In the genomic region with DNA sequence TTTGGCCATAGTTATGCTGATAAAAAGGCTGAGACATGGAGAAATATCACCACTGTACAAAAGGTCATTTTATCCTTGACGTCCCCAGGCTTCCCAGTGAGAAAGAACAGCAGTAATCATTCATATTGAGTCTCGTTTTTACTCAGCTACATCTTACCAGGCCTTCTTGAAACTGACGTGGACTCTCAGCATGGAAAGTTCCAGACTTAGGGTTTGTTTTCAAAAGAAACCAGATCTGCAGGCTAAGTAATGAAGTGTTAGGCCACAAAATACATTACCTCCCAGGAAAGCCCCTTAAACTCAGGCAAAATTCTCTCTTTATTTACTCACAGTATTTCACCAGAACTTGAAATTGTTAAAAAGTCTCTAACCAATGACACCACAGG, we compare ENCODE assay signal across 15 cellular contexts.
A peak's percentile ranks its signal among the peaks of the same experiment; 100 is the strongest.
DNase-seq lines count a peak whose midpoint lies in the region; ATAC-seq, FAIRE-seq and TF ChIP-seq lines count a peak whose summit lies in the region.
"Had no signal": no experiment of that assay in that cellular context is flagged by ENCODE, and none has a peak within 500 bp of the region (broad histone marks: within the 10 kb centered on the region; RNA-seq: fewer than 3 reads in every experiment).

No MANE protein-coding gene starts in this region.

- H3K36me3 ChIP-seq in BLaER1 treated with 17β-estradiol and CSF1 and Interleukin-3, amounts not matched to agents 10 nM and 100 nM = no peaks in the 10 kb centered on the region
- H3K36me3 ChIP-seq in KMS-11 (ENCODE audit: insufficient read depth) = no peaks in the 10 kb centered on the region
- H3K36me3 ChIP-seq in kidney (ENCODE audit: control insufficient read depth in 1 of 2, insufficient read depth in 2 of 2, low read length in 2 of 2) = no peaks in the 10 kb centered on the region
- no peaks in the 10 kb centered on the region for H3K36me3 ChIP-seq in sigmoid colon
- H3K36me3 ChIP-seq: gastroesophageal sphincter, tibial artery had no signal

- TF ChIP-seq CTCF in KMS-11 (conservative IDR thresholded peaks at IDR 0.05; ENCODE audit: low read depth, low read length) (no peak), kidney (IDR thresholded peaks at IDR 0.05; ENCODE audit: borderline replicate concordance, extremely low read depth, insufficient read depth) (no peak), sigmoid colon (IDR thresholded peaks at IDR 0.05) (no peak)

- TF ChIP-seq EP300 in sigmoid colon (IDR thresholded peaks at IDR 0.05) = no peak

- DNase-seq in retina = no peak
- DNase-seq in hippocampal formation (lab: John Stamatoyannopoulos, UW) = no peak
- DNase-seq in kidney = no peak
- no peak for DNase-seq in sigmoid colon
- DNase-seq: Karpas-422, mucosa of descending colon, tibial artery had no signal

- H3K27me3 ChIP-seq in BLaER1 treated with 17β-estradiol and CSF1 and Interleukin-3, amounts not matched to agents 10 nM and 100 nM = no peaks in the 10 kb centered on the region
- H3K27me3 ChIP-seq in KMS-11 (ENCODE audit: insufficient read depth, low read depth) (no peaks in the 10 kb centered on the region), sigmoid colon (no peaks in the 10 kb centered on the region)
- H3K27me3 ChIP-seq: gastroesophageal sphincter, tibial artery had no signal

- H3K9me3 ChIP-seq in BLaER1 treated with 17β-estradiol and CSF1 and Interleukin-3, amounts not matched to agents 10 nM and 100 nM (replicated peaks in 1 of 11) = no peaks in the 10 kb centered on the region; a peak in 3 of 22 replicates
- H3K9me3 ChIP-seq in kidney (ENCODE audit: control insufficient read depth in 1 of 2, low read length in 2 of 2) (no peaks in the 10 kb centered on the region), sigmoid colon (no peaks in the 10 kb centered on the region)
- H3K9me3 ChIP-seq: gastroesophageal sphincter, mucosa of descending colon, tibial artery had no signal

- WGBS in sigmoid colon, 2 donors = 73 to 83% methylated on average over 3 of the region's 3 CpGs

- TF ChIP-seq POLR2A in sigmoid colon (IDR thresholded peaks at IDR 0.05) = no peak

- peak overlapping the region; percentile 10; the same call in 1 of the 2 replicates for H2AFZ ChIP-seq in KMS-11 (ENCODE audit: low read depth)

- H4K20me1 ChIP-seq in BLaER1 treated with 17β-estradiol and CSF1 and Interleukin-3, amounts not matched to agents 10 nM and 100 nM = no peaks in the 10 kb centered on the region
- H4K20me1 ChIP-seq in KMS-11 (ENCODE audit: insufficient read depth) = no peaks in the 10 kb centered on the region

- peaks cover 44 to 96% (median 68%) of the 10 kb centered on the region in 10 experiments for H3K4me1 ChIP-seq in BLaER1 treated with 17β-estradiol and CSF1 and Interleukin-3, amounts not matched to agents 10 nM and 100 nM
- peaks cover 58% of the 10 kb centered on the region for H3K4me1 ChIP-seq in KMS-11 (ENCODE audit: low read depth, poor library complexity, severe bottlenecking)
- H3K4me1 ChIP-seq in kidney (ENCODE audit: control insufficient read depth in 1 of 2, insufficient read depth in 1 of 2, low read depth in 1 of 2, low read length in 2 of 2) = peaks cover 0 to 8% of the 10 kb centered on the region in 2 donors
- no peaks in the 10 kb centered on the region for H3K4me1 ChIP-seq in sigmoid colon

- peak overlapping the region in 8 of 11 experiments; percentile 78 to 93 (median 86); a peak in 15 of 22 replicates for H3K4me2 ChIP-seq in BLaER1 treated with 17β-estradiol and CSF1 and Interleukin-3, amounts not matched to agents 10 nM and 100 nM
- H3K4me2 ChIP-seq in KMS-11 = peak overlapping the region; percentile 69

- intact Hi-C loops in kidney (cut with DNase I) (no loop called here), sigmoid colon (cut with DNase I) (no loop called here)

- no peak overlapping the region for H3K4me3 ChIP-seq in BLaER1 treated with 17β-estradiol and CSF1 and Interleukin-3, amounts not matched to agents 10 nM and 100 nM
- H3K4me3 ChIP-seq in KMS-11 (IDR thresholded peaks at IDR 0.05; ENCODE audit: insufficient read depth, low read depth, low read length) (no peak overlapping the region), kidney (ENCODE audit: low read length in 2 of 2) (no peak overlapping the region), sigmoid colon (no peak overlapping the region)
- H3K4me3 ChIP-seq: gastroesophageal sphincter, mucosa of descending colon, skin epidermis, tibial artery had no signal

- H3K9ac ChIP-seq in BLaER1 treated with 17β-estradiol and CSF1 and Interleukin-3, amounts not matched to agents 10 nM and 100 nM = peak overlapping the region in 1 of 11 experiments; percentile 81; a peak in 1 of 22 replicates
- H3K9ac ChIP-seq in KMS-11 (no peak overlapping the region), kidney (ENCODE audit: low read length in 2 of 2) (no peak overlapping the region)

- ATAC-seq in GM18858 (IDR thresholded peaks at IDR 0.05; ENCODE audit: unreplicated experiment) (peak; percentile 63), HG02642 (IDR thresholded peaks at IDR 0.05; ENCODE audit: poor library complexity, unreplicated experiment) (peak; percentile 65)
- ATAC-seq: gastroesophageal sphincter, mucosa of descending colon had no signal

- H3K79me2 ChIP-seq in KMS-11 (ENCODE audit: insufficient read depth, low read depth) = no peaks in the 10 kb centered on the region

- H3K27ac ChIP-seq in BLaER1 treated with 17β-estradiol and CSF1 and Interleukin-3, amounts not matched to agents 10 nM and 100 nM = peak overlapping the region in 9 of 11 experiments; percentile 83 to 98 (median 95); a peak in 15 of 22 replicates
- peak overlapping the region; percentile 73 for H3K27ac ChIP-seq in KMS-11
- H3K27ac ChIP-seq in kidney (ENCODE audit: low read depth in 2 of 2, low read length in 2 of 2) = peak overlapping the region in 1 of 2 donors; percentile 45
- H3K27ac ChIP-seq in sigmoid colon = no peak overlapping the region
- H3K27ac ChIP-seq: C4-2B, gastroesophageal sphincter, tibial artery had no signal

- FAIRE-seq in kidney (lab: Jason Lieb, UNC) = no peak
- FAIRE-seq: TTC549 had no signal

Comparison
In these comparisons a context has a peak if more than half of its experiments do, and no peak if none do; other contexts are left out.
1. H3K27ac ChIP-seq: peak in BLaER1 treated with 17β-estradiol and CSF1 and Interleukin-3, amounts not matched to agents 10 nM and 100 nM (9 of 11) and KMS-11 (single experiment); none in sigmoid colon (0 of 4).